ENCODE assay signal across 22 cellular contexts in the genomic region with DNA sequence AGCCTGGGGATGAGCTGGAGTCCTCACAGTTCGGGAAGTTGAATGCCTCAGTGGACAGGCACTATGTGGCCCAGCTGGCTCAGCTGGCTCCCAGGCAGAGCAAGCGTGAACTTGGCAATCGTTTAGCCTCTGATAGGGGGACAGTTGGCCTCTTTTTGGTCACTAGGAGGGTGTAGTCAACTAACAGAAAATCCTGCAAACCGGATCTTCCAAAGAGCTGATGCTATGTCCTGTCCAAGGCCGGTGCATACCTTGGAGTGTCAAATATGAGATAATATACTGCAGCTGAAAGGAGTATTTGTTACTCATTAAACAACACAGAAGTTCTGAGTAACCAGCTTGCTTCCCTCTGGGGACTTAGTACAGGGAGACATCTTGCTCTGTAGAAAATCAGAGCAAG.
A peak's percentile ranks its signal among the peaks of the same experiment; 100 is the strongest.
DNase-seq lines count a peak whose midpoint lies in the region; ATAC-seq, FAIRE-seq and TF ChIP-seq lines count a peak whose summit lies in the region.
"Had no signal": no experiment of that assay in that cellular context is flagged by ENCODE, and none has a peak within 500 bp of the region (broad histone marks: within the 10 kb centered on the region; RNA-seq: fewer than 3 reads in every experiment).

No MANE protein-coding gene starts in this region.

- H3K79me2 ChIP-seq in HepG2 (ENCODE audit: insufficient read depth, low read length) (no peaks in the 10 kb centered on the region), H9 (ENCODE audit: insufficient read depth, low read length) (no peaks in the 10 kb centered on the region)

- H3K4me3 Mint-ChIP-seq in T-cell, result no peak overlapping the region
- H3K4me3 Mint-ChIP-seq in H9, result no peak overlapping the region
- H3K4me3 Mint-ChIP-seq: CD8-positive, alpha-beta memory T cell had no signal

- peak; percentile 56 for ATAC-seq in HepG2
- ATAC-seq in right lobe of liver, result no peak
- ATAC-seq in gastroesophageal sphincter, result no peak
- peak; percentile 31 for ATAC-seq in mucosa of descending colon
- no peak for ATAC-seq in T-cell (replicated peaks in 1 of 4)
- ATAC-seq: Right ventricle myocardium inferior had no signal

- H3K4me1 ChIP-seq in HepG2 (ENCODE audit: insufficient read depth, low read length), result peaks cover 18% of the 10 kb centered on the region
- H3K4me1 ChIP-seq in right lobe of liver, result no peaks in the 10 kb centered on the region
- H3K4me1 ChIP-seq in gastroesophageal sphincter, result peaks cover 0 to 57% (median 6%) of the 10 kb centered on the region in 3 donors
- no peaks in the 10 kb centered on the region for H3K4me1 ChIP-seq in mucosa of descending colon (ENCODE audit: low read depth)
- no peaks in the 10 kb centered on the region for H3K4me1 ChIP-seq in H9 (ENCODE audit: insufficient read depth, low read length)

- H3K27me3 Mint-ChIP-seq in T-cell (peaks cover 20 to 37% of the 10 kb centered on the region in 2 donors), H9 (ENCODE audit: low read depth) (no peaks in the 10 kb centered on the region; the same call in 1 of the 2 replicates)

- no peaks in the 10 kb centered on the region for H3K9me3 ChIP-seq in HepG2 (ENCODE audit: low read length)
- H3K9me3 ChIP-seq in right lobe of liver, result no peaks in the 10 kb centered on the region
- H3K9me3 ChIP-seq in gastroesophageal sphincter, result no peaks in the 10 kb centered on the region
- H3K9me3 ChIP-seq in mucosa of descending colon, result no peaks in the 10 kb centered on the region
- no peaks in the 10 kb centered on the region for H3K9me3 ChIP-seq in H9 (ENCODE audit: control insufficient read depth, low read depth, low read length)
- H3K9me3 ChIP-seq: Peyer's patch had no signal

- no peak for TF ChIP-seq EP300 in HepG2 (IDR thresholded peaks at IDR 0.05; ENCODE audit: low read depth in 2 of 2, low read length in 2 of 2)
- TF ChIP-seq EP300 in HepG2 (CRISPR knock-in tag; IDR thresholded peaks at IDR 0.05; ENCODE audit: borderline replicate concordance), result no peak
- TF ChIP-seq EP300 in gastroesophageal sphincter (IDR thresholded peaks at IDR 0.05), result no peak

- no peak for TF ChIP-seq RAD21 in HepG2 (CRISPR knock-in tag; IDR thresholded peaks at IDR 0.05)

- H3K9me3 Mint-ChIP-seq in T-cell (no peaks in the 10 kb centered on the region), H9 (no peaks in the 10 kb centered on the region; a peak in 2 of 5 replicates)
- H3K9me3 Mint-ChIP-seq: CD8-positive, alpha-beta memory T cell had no signal

- H3K18ac ChIP-seq in H9 (ENCODE audit: insufficient read length, low read depth, low read length), result no peak overlapping the region

- TF ChIP-seq CTCF in HepG2 (CRISPR knock-in tag; IDR thresholded peaks at IDR 0.05), result no peak
- no peak for TF ChIP-seq CTCF in right lobe of liver (IDR thresholded peaks at IDR 0.05)
- no peak for TF ChIP-seq CTCF in gastroesophageal sphincter (IDR thresholded peaks at IDR 0.05)
- TF ChIP-seq CTCF in mucosa of descending colon (IDR thresholded peaks at IDR 0.05), result no peak
- no peak for TF ChIP-seq CTCF in H9 (conservative IDR thresholded peaks at IDR 0.05)
- TF ChIP-seq CTCF in GM10266 (IDR thresholded peaks at IDR 0.05; ENCODE audit: control insufficient read depth, insufficient read depth, low read depth, missing control alignments), result no peak

- DNase-seq in HepG2 (ENCODE audit: low spot score) (peak; percentile 12), right lobe of liver (no peak), mucosa of descending colon (no peak), T-cell (no peak), AG08396 (ENCODE audit: low spot score) (no peak), H9 (no peak), GM10266 (ENCODE audit: extremely low spot score) (no peak)
- DNase-seq: CD8-positive, alpha-beta memory T cell; DMS79; IMR-90; NCI-H1048; NCI-H1436; NCI-H2029 treated with DMSO at 0.1 percent for 48 hours; NCI-H2171; NCI-H69; NK-92 treated with Interleukin-12 subunit alpha and Interleukin-12 subunit beta, amount 100 ng/mL, for 24 hours; Peyer's patch had no signal

- H3K79me1 ChIP-seq in H9 (ENCODE audit: insufficient read depth, low read depth, low read length, poor library complexity, severe bottlenecking), result no peaks in the 10 kb centered on the region

- no peak overlapping the region for H2BK20ac ChIP-seq in H9 (ENCODE audit: low read depth, low read length, poor library complexity, severe bottlenecking)

- H3K27me3 ChIP-seq in HepG2 (ENCODE audit: control insufficient read depth in 1 of 2, insufficient read depth in 2 of 2, low read length in 2 of 2), result peaks cover 0 to 35% of the 10 kb centered on the region in 2 experiments; a peak in 3 of 5 replicates
- H3K27me3 ChIP-seq in right lobe of liver, result no peaks in the 10 kb centered on the region
- no peaks in the 10 kb centered on the region for H3K27me3 ChIP-seq in gastroesophageal sphincter
- H3K27me3 ChIP-seq in H9 (ENCODE audit: insufficient read depth, low read length), result no peaks in the 10 kb centered on the region
- H3K27me3 ChIP-seq: Peyer's patch had no signal

- H3K9ac ChIP-seq in HepG2 (ENCODE audit: insufficient read depth, low read depth, low read length) (no peak overlapping the region), H9 (ENCODE audit: extremely low read depth, insufficient read length, low read length) (no peak overlapping the region)
- H3K9ac ChIP-seq: BLaER1 treated with 17β-estradiol and CSF1 and Interleukin-3, amounts not matched to agents 10 nM and 100 nM had no signal

- no peak overlapping the region for H3K4ac ChIP-seq in H9 (ENCODE audit: low read depth, low read length)

- no peak overlapping the region for H2AK5ac ChIP-seq in H9 (ENCODE audit: insufficient read length, low read length)

- no peak overlapping the region for H2BK12ac ChIP-seq in H9 (ENCODE audit: insufficient read length, low read depth, low read length)

- no peaks in the 10 kb centered on the region for H4K20me1 ChIP-seq in HepG2 (ENCODE audit: insufficient read depth, low read length)
- no peaks in the 10 kb centered on the region for H4K20me1 ChIP-seq in H9 (ENCODE audit: control insufficient read depth, insufficient read depth, insufficient read length)
- H4K20me1 ChIP-seq: BLaER1 treated with 17β-estradiol and CSF1 and Interleukin-3, amounts not matched to agents 10 nM and 100 nM had no signal

- in situ Hi-C loops in HepG2 (cut with HindIII; ENCODE audit: extremely low pct_ligation_motif_present, low pct_unique_long_range_greater_than_20kb), result no loop called here

- intact Hi-C loops in HepG2 (cut with micrococcal nuclease; ENCODE audit: unreplicated experiment), result no loop called here
- intact Hi-C loops in right lobe of liver (cut with DNase I), result no loop called here
- intact Hi-C loops in mucosa of descending colon (cut with DNase I, micrococcal nuclease), result no loop called here

- no peak overlapping the region for H3K27ac ChIP-seq in HepG2 (ENCODE audit: extremely low read length, insufficient read depth, low read length)
- no peak overlapping the region for H3K27ac ChIP-seq in right lobe of liver
- peak overlapping the region in 3 of 4 donors; percentile 63 to 83 (median 73) for H3K27ac ChIP-seq in gastroesophageal sphincter
- no peak overlapping the region for H3K27ac ChIP-seq in H9 (ENCODE audit: insufficient read length, low read depth, low read length)
- H3K27ac ChIP-seq: BLaER1 treated with 17β-estradiol and CSF1 and Interleukin-3, amounts not matched to agents 10 nM and 100 nM; Peyer's patch had no signal

- H2AFZ ChIP-seq in HepG2 (ENCODE audit: low read length) (no peak overlapping the region), H9 (ENCODE audit: low read length) (no peak overlapping the region)

- H3K36me3 ChIP-seq in HepG2 (replicated peaks in 1 of 2; ENCODE audit: control insufficient read depth in 1 of 2, insufficient read depth in 2 of 2, low read length in 2 of 2) (no peaks in the 10 kb centered on the region), right lobe of liver (no peaks in the 10 kb centered on the region), gastroesophageal sphincter (no peaks in the 10 kb centered on the region), mucosa of descending colon (ENCODE audit: low read depth) (no peaks in the 10 kb centered on the region)
- H3K36me3 ChIP-seq: BLaER1 treated with 17β-estradiol and CSF1 and Interleukin-3, amounts not matched to agents 10 nM and 100 nM; Peyer's patch had no signal

- H2BK120ac ChIP-seq in H9 (ENCODE audit: low read depth, low read length, poor library complexity, severe bottlenecking), result no peak overlapping the region

- H3K4me1 Mint-ChIP-seq in T-cell (peaks cover 1 to 13% (median 7%) of the 10 kb centered on the region in 3 donors), H9 (peaks cover 0 to 4% of the 10 kb centered on the region in 2 experiments; a peak in 1 of 4 replicates)

- H4K91ac ChIP-seq in H9 (ENCODE audit: insufficient read length, low read depth, low read length), result no peak overlapping the region

- no peak for FAIRE-seq in HepG2 (lab: Jason Lieb, UNC)
- FAIRE-seq: A204.1, H54 had no signal

- H3K4me2 ChIP-seq in HepG2 (ENCODE audit: low read depth, low read length) (no peak overlapping the region), H9 (ENCODE audit: insufficient read depth, insufficient read length, low read length) (no peak overlapping the region)

- no peak overlapping the region for H3K14ac ChIP-seq in H9 (ENCODE audit: insufficient read depth, low read length)

- no peak overlapping the region for H3K23ac ChIP-seq in H9 (ENCODE audit: insufficient read length, low read depth, low read length)

- no peak overlapping the region for H4K5ac ChIP-seq in H9 (ENCODE audit: insufficient read length, low read depth, low read length)

- H3K36me3 Mint-ChIP-seq in T-cell, result no peaks in the 10 kb centered on the region
- H3K36me3 Mint-ChIP-seq in H9 (ENCODE audit: insufficient read depth in 1 of 3, low read depth in 3 of 3), result no peaks in the 10 kb centered on the region; a peak in 1 of 7 replicates
- H3K36me3 Mint-ChIP-seq: CD8-positive, alpha-beta memory T cell had no signal

- no peak overlapping the region for H3K4me3 ChIP-seq in HepG2 (replicated peaks in 1 of 3; ENCODE audit: insufficient read depth in 1 of 3, low read depth in 2 of 3, low read length in 3 of 3)
- no peak overlapping the region for H3K4me3 ChIP-seq in right lobe of liver
- H3K4me3 ChIP-seq in gastroesophageal sphincter, result no peak overlapping the region
- H3K4me3 ChIP-seq in mucosa of descending colon, result no peak overlapping the region
- H3K4me3 ChIP-seq: BLaER1 treated with 17β-estradiol and CSF1 and Interleukin-3, amounts not matched to agents 10 nM and 100 nM; Peyer's patch had no signal

- H3K23me2 ChIP-seq in H9 (ENCODE audit: insufficient read length, low read depth, low read length, poor library complexity, severe bottlenecking), result no peaks in the 10 kb centered on the region

- POLR2A ChIA-PET in HepG2 (lab: Yijun Ruan, JAX) (interaction anchor here (1.5 kb wide), 1 partner anchor 17 kb away, joined by 3 read pairs; no protein-coding TSS in a partner anchor), T-cell (lab: Charles Lee) (no interaction called here)

- H3K27ac Mint-ChIP-seq in T-cell, result no peak overlapping the region
- H3K27ac Mint-ChIP-seq in H9, result no peak overlapping the region; a peak in 1 of 7 replicates
- H3K27ac Mint-ChIP-seq: CD8-positive, alpha-beta memory T cell had no signal

- no peak overlapping the region for H2BK5ac ChIP-seq in H9 (ENCODE audit: insufficient read length, low read length)

- H3K56ac ChIP-seq in H9 (ENCODE audit: insufficient read length, low read depth, low read length), result no peak overlapping the region

- no peak overlapping the region for H4K8ac ChIP-seq in H9 (replicated peaks; ENCODE audit: insufficient read length, low read depth, low read length)

- 5% methylated on average over 5 of the region's 5 CpGs for WGBS in HepG2 (ENCODE audit: low lambda C conversion rate)
- 70% methylated on average over 3 of the region's 5 CpGs for WGBS in right lobe of liver (ENCODE audit: insufficient coverage, low coverage, low lambda C conversion rate, missing lambda C conversion rate)
- 35% methylated on average over 5 of the region's 5 CpGs; no CpG with 5 or more reads in 1 of the 2 donors for WGBS in gastroesophageal sphincter (ENCODE audit: low coverage in 1 of 2), 2 donors
- WGBS in H9 (ENCODE audit: extremely low coverage, insufficient read length, low lambda C conversion rate), result no CpG with 5 or more reads among the region's 5 CpGs

- BruUV-seq in HepG2 (replicated peaks; lab: Mats Ljungman, UMichigan), result no TSS peak

- TF ChIP-seq POLR2A in HepG2 (IDR thresholded peaks at IDR 0.05; ENCODE audit: insufficient read depth in 1 of 2, low read depth in 2 of 2, low read length in 2 of 2), result no peak
- no peak for TF ChIP-seq POLR2A in right lobe of liver (IDR thresholded peaks at IDR 0.05)
- TF ChIP-seq POLR2A in gastroesophageal sphincter (IDR thresholded peaks at IDR 0.05), result no peak

- H2BK15ac ChIP-seq in H9 (ENCODE audit: low read depth, low read length), result no peak overlapping the region

- CTCF ChIA-PET in HepG2 (lab: Yijun Ruan, JAX; ENCODE audit: low intra/inter-chr PET ratio, low total read pairs), result no interaction called here
- CTCF ChIA-PET in T-cell (lab: Charles Lee), result interaction anchor here in 1 of 2 donors (0.5 kb wide), 1 partner anchor 15 kb away, joined by 3 read pairs; no protein-coding TSS in a partner anchor

- no peak overlapping the region for H3T11ph ChIP-seq in H9 (ENCODE audit: low read length)

Comparison
In these comparisons a context has a peak if more than half of its experiments do, and no peak if none do; other contexts are left out.
1. ATAC-seq: peak in HepG2 (single experiment) and mucosa of descending colon (single experiment); none in right lobe of liver (0 of 4), gastroesophageal sphincter (single experiment) and T-cell (0 of 4).
2. H3K27ac ChIP-seq: peak in gastroesophageal sphincter (3 of 4); none in HepG2 (single experiment), right lobe of liver (0 of 3) and H9 (single experiment).